In genomic region chr21:43959231-43960041, GRCh38 we compare ENCODE assay signal across 18 cellular contexts. TPM values are rescaled to one million over a fixed set of nuclear protein-coding genes. Genes with fewer than 3 reads are reported as not detected.
A peak's percentile ranks its signal among the peaks of the same experiment; 100 is the strongest.
DNase-seq lines count a peak whose midpoint lies in the region; ATAC-seq, FAIRE-seq and TF ChIP-seq lines count a peak whose summit lies in the region.
"Had no signal": no experiment of that assay in that cellular context is flagged by ENCODE, and none has a peak within 500 bp of the region (broad histone marks: within the 10 kb centered on the region; RNA-seq: fewer than 3 reads in every experiment).

No MANE protein-coding gene starts in this region.

- FAIRE-seq in pancreas (lab: Jason Lieb, UNC), result no peak

- no peaks in the 10 kb centered on the region for H3K4me1 ChIP-seq in pancreas

- no peak for TF ChIP-seq CTCF in pancreas (IDR thresholded peaks at IDR 0.05)

- no peaks in the 10 kb centered on the region for H3K9me3 ChIP-seq in pancreas
- H3K9me3 ChIP-seq: BLaER1 treated with 17β-estradiol and CSF1 and Interleukin-3, amounts not matched to agents 10 nM and 100 nM; breast epithelium; esophagus squamous epithelium; spleen; tibial nerve had no signal

- no peak overlapping the region for H3K4me3 ChIP-seq in H7 (ENCODE audit: insufficient read depth, low read depth, low read length)
- no peak overlapping the region for H3K4me3 ChIP-seq in pancreas
- H3K4me3 ChIP-seq: BLaER1 treated with 17β-estradiol and CSF1 and Interleukin-3, amounts not matched to agents 10 nM and 100 nM; breast epithelium; esophagus squamous epithelium; lung; spleen; tibial nerve had no signal

- intact Hi-C loops in pancreas (cut with DNase I), result loop anchor here in 1 of 3 donors (10.0 kb wide), 2 partner anchors 95 to 155 kb away; partner anchors contain the start of gene AGPAT3

- no peak overlapping the region for H3K27ac ChIP-seq in pancreas
- H3K27ac ChIP-seq: BLaER1 treated with 17β-estradiol and CSF1 and Interleukin-3, amounts not matched to agents 10 nM and 100 nM; breast epithelium; esophagus squamous epithelium; tibial nerve had no signal

- H3K27me3 ChIP-seq in H7 (ENCODE audit: control insufficient read depth, insufficient read depth, low read length), result no peaks in the 10 kb centered on the region
- H3K27me3 ChIP-seq in pancreas, result no peaks in the 10 kb centered on the region
- H3K27me3 ChIP-seq: breast epithelium, esophagus squamous epithelium, spleen, tibial nerve had no signal

- WGBS in pancreas, 2 donors, result 90 to 93% methylated on average over 37 of the region's 37 CpGs

- DNase-seq in NCI-H2171 treated with DMSO at 0.1 percent for 48 hours (lab: John Stamatoyannopoulos, UW), result peak; percentile 57
- no peak for DNase-seq in NCI-H2171 (lab: John Stamatoyannopoulos, UW)
- DNase-seq in H7, result peak; percentile 64
- DNase-seq in cerebellar cortex (ENCODE audit: low spot score), result peak; percentile 27
- DNase-seq in pancreas, result peak in 2 of 6 donors; percentile 46 to 54
- no peak for DNase-seq in kidney tubule cell (ENCODE audit: low spot score)
- DNase-seq: esophagus squamous epithelium, head of caudate nucleus, MM.1S, NCI-H187 treated with DMSO at 0.1 percent for 48 hours, NCI-H446 treated with DMSO at 0.1 percent for 48 hours, spleen had no signal

- H3K36me3 ChIP-seq in H7 (replicated peaks; ENCODE audit: control insufficient read depth, insufficient read depth, low read length) (no peaks in the 10 kb centered on the region), pancreas (peaks cover 0 to 5% (median 0%) of the 10 kb centered on the region in 3 donors)
- H3K36me3 ChIP-seq: breast epithelium had no signal

- ATAC-seq in pancreas, result peak in 3 of 4 donors; percentile 29 to 66 (median 54)
- no peak for ATAC-seq in GM19328 (IDR thresholded peaks at IDR 0.05; ENCODE audit: unreplicated experiment)
- no peak for ATAC-seq in GM18858 (IDR thresholded peaks at IDR 0.05; ENCODE audit: unreplicated experiment)

RNA-seq across cellular contexts. Expression of gene TRAPPC10, which starts 52.7 kb away (rescaled TPM):
- 24.8 and 34.5 TPM in 2 replicates for total RNA-seq in H7 (2014; rRNA removed; shearing (Covaris generic))
- total RNA-seq in pancreas, result 10 to 100 TPM in 5 of 6 donors, 1 to 10 TPM in 1; 8.9 to 19.1 (median 12.3) TPM
- 1 to 10 TPM; 7.2 to 7.8 TPM for polyA plus RNA-seq in pancreas

Comparison
In these comparisons a context has a peak if more than half of its experiments do, and no peak if none do; other contexts are left out.
1. DNase-seq: peak in NCI-H2171 treated with DMSO at 0.1 percent for 48 hours (single experiment), H7 (single experiment) and cerebellar cortex (single experiment); none in NCI-H2171 (single experiment) and kidney tubule cell (single experiment).
2. ATAC-seq: peak in pancreas (3 of 4); none in GM19328 (single experiment) and GM18858 (single experiment).